In genomic region chr3:57451150-57451846, GRCh38 we compare ENCODE assay signal across 1 cellular context.
TF ChIP-seq lines count a peak whose summit lies in the region.

No MANE protein-coding gene starts in this region.

TF ChIP-seq in HepG2, 621 proteins besides CTCF, POLR2A, EP300 and RAD21 (continued from another document and continues in another):
- peak; percentile 8; the same call in 1 of the 2 replicates for TF ChIP-seq AHDC1 (CRISPR knock-in tag; IDR thresholded peaks at IDR 0.05; ENCODE audit: borderline replicate concordance)
- 0 out of 2 replicates have a peak, but pooled peaks have one; percentile 16 for TF ChIP-seq CBX5 (CRISPR knock-in tag; IDR thresholded peaks at IDR 0.05; ENCODE audit: borderline replicate concordance)
- TF ChIP-seq ZFP91 (CRISPR knock-in tag; IDR thresholded peaks at IDR 0.05; ENCODE audit: borderline replicate concordance), result no peak
- TF ChIP-seq ZNF704 (CRISPR knock-in tag; IDR thresholded peaks at IDR 0.05; ENCODE audit: borderline replicate concordance), result 0 out of 2 replicates have a peak, but pooled peaks have one; percentile 38
- TF ChIP-seq CHD2 (IDR thresholded peaks at IDR 0.05; ENCODE audit: low read depth, low read length), result no peak
- TF ChIP-seq ZNF30 (CRISPR knock-in tag; IDR thresholded peaks at IDR 0.05), result no peak
- 0 out of 2 replicates have a peak, but pooled peaks have one; percentile 37 for TF ChIP-seq NFKB2 (CRISPR knock-in tag; IDR thresholded peaks at IDR 0.05; ENCODE audit: borderline replicate concordance)
- 0 out of 2 replicates have a peak, but pooled peaks have one; percentile 46 for TF ChIP-seq ZNF597 (CRISPR knock-in tag; IDR thresholded peaks at IDR 0.05)
- TF ChIP-seq ZBTB46 (CRISPR knock-in tag; IDR thresholded peaks at IDR 0.05; ENCODE audit: borderline replicate concordance), result no peak
- TF ChIP-seq CAMTA2 (CRISPR knock-in tag; IDR thresholded peaks at IDR 0.05; ENCODE audit: borderline replicate concordance), result no peak
- TF ChIP-seq IKZF5 (CRISPR knock-in tag; IDR thresholded peaks at IDR 0.05), result peak; percentile 3; the same call in 1 of the 2 replicates
- peak; percentile 67; the same call in 1 of the 2 replicates for TF ChIP-seq ZNF280B (CRISPR knock-in tag; IDR thresholded peaks at IDR 0.05; ENCODE audit: borderline replicate concordance)
- TF ChIP-seq ZNF121 (CRISPR knock-in tag; IDR thresholded peaks at IDR 0.05), result 0 out of 2 replicates have a peak, but pooled peaks have one; percentile 25
- TF ChIP-seq PBX3 (CRISPR knock-in tag; IDR thresholded peaks at IDR 0.05; ENCODE audit: borderline replicate concordance), result no peak
- 0 out of 2 replicates have a peak, but pooled peaks have one; percentile 46 for TF ChIP-seq TOPORS (CRISPR knock-in tag; IDR thresholded peaks at IDR 0.05)
- no peak for TF ChIP-seq PHF20 (CRISPR knock-in tag; IDR thresholded peaks at IDR 0.05)
- TF ChIP-seq ZNF678 (CRISPR knock-in tag; IDR thresholded peaks at IDR 0.05), result no peak
- no peak for TF ChIP-seq TFDP2 (CRISPR knock-in tag; IDR thresholded peaks at IDR 0.05)
- peak; percentile 49; the same call in 1 of the 2 replicates for TF ChIP-seq PAXIP1 (CRISPR knock-in tag; conservative IDR thresholded peaks at IDR 0.05)
- peak; percentile 74 for TF ChIP-seq PHF21A (CRISPR knock-in tag; IDR thresholded peaks at IDR 0.05)
- TF ChIP-seq ZNF720 (CRISPR knock-in tag; IDR thresholded peaks at IDR 0.05), result no peak
- no peak for TF ChIP-seq PRPF4 (IDR thresholded peaks at IDR 0.05; ENCODE audit: low read depth, low read length, poor library complexity, severe bottlenecking)
- TF ChIP-seq ZSCAN29 (CRISPR knock-in tag; conservative IDR thresholded peaks at IDR 0.05), result no peak; the same call in 1 of the 2 replicates
